Comparison of ENCODE assay signal across 16 cellular contexts in the genomic region with DNA sequence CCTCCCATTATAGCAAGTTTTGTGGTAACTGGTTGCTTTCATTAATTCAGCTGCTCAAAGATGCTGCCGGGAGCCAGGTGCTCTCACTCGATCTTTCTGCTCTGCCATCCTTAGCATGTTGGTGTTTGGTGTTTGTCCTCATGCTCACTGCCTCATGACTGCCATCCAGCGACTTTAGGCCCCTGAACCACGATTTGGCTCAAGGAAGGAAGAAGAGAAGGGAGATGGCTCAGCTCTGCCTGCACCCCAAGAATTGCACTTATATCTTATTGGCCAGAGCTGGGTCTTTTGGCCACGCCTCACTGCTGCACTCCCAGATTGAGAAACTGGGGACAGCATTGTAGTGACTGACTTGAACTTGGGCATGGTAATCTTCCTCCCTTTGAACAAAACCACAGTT. TPM values are rescaled to one million over a fixed set of nuclear protein-coding genes. Genes with fewer than 3 reads are reported as not detected.
DNase-seq lines count a peak whose midpoint lies in the region; ATAC-seq and TF ChIP-seq lines count a peak whose summit lies in the region.
"Had no signal": no experiment of that assay in that cellular context is flagged by ENCODE, and none has a peak within 500 bp of the region (broad histone marks: within the 10 kb centered on the region; RNA-seq: fewer than 3 reads in every experiment).

No MANE protein-coding gene starts in this region.

- no peak for TF ChIP-seq EP300 in suprapubic skin (IDR thresholded peaks at IDR 0.05)

- H3K79me2 ChIP-seq in OCI-LY3 (ENCODE audit: low read length): no peaks in the 10 kb centered on the region
- H3K79me2 ChIP-seq: hepatocyte had no signal

- no peak overlapping the region for H3K4me3 Mint-ChIP-seq in activated naive CD8-positive, alpha-beta T cell treated with anti-CD3 and anti-CD28 coated beads, Interleukin-2, amount 50 U/mL, for 24 hours
- H3K4me3 Mint-ChIP-seq: stimulated activated naive CD8-positive, alpha-beta T cell treated with anti-CD3 and anti-CD28 coated beads, Interleukin-15, Interleukin-2, amounts not matched to agents 100 ng/mL and 50 ng/mL, for 24 hours had no signal

- H3K36me3 ChIP-seq in BLaER1: no peaks in the 10 kb centered on the region
- no peaks in the 10 kb centered on the region for H3K36me3 ChIP-seq in OCI-LY3 (replicated peaks; ENCODE audit: low read depth, low read length)
- H3K36me3 ChIP-seq in suprapubic skin: no peaks in the 10 kb centered on the region
- H3K36me3 ChIP-seq: BE2C, brain microvascular endothelial cell, pancreas had no signal

- H3K4me2 ChIP-seq in BLaER1 (peak overlapping the region; percentile 97), OCI-LY3 (ENCODE audit: low read length) (peak overlapping the region; percentile 20; the same call in 1 of the 2 replicates)
- H3K4me2 ChIP-seq: hepatocyte had no signal

- H3K4me3 ChIP-seq in BLaER1 (no peak overlapping the region), OCI-LY3 (ENCODE audit: low read length) (no peak overlapping the region), suprapubic skin (no peak overlapping the region)
- H3K4me3 ChIP-seq: hepatocyte, K562, pancreas had no signal

- no peak overlapping the region for H2AFZ ChIP-seq in OCI-LY3 (ENCODE audit: low read depth, low read length)
- H2AFZ ChIP-seq: hepatocyte had no signal

- TF ChIP-seq POLR2A in suprapubic skin (IDR thresholded peaks at IDR 0.05): no peak

- DNase-seq in GF-D8 (lab: John Stamatoyannopoulos, UW): peak; percentile 40
- no peak for DNase-seq in activated naive CD8-positive, alpha-beta T cell treated with anti-CD3 and anti-CD28 coated beads, Interleukin-2, amount 50 U/mL, for 24 hours
- DNase-seq in suprapubic skin (ENCODE audit: low spot score in 2 of 2): no peak
- DNase-seq in GM19238 (ENCODE audit: insufficient read length, low spot score): no peak
- DNase-seq: BE2C, brain microvascular endothelial cell, NCI-H1694, NCI-H446 treated with DMSO at 0.1 percent for 48 hours, pancreas had no signal

- H3K9me3 ChIP-seq in BLaER1: no peaks in the 10 kb centered on the region
- no peaks in the 10 kb centered on the region for H3K9me3 ChIP-seq in OCI-LY3 (ENCODE audit: insufficient read depth, low read length)
- H3K9me3 ChIP-seq in suprapubic skin: no peaks in the 10 kb centered on the region
- H3K9me3 ChIP-seq: BE2C, pancreas had no signal

- H3K36me3 Mint-ChIP-seq in activated naive CD8-positive, alpha-beta T cell treated with anti-CD3 and anti-CD28 coated beads, Interleukin-2, amount 50 U/mL, for 24 hours (ENCODE audit: low read depth): peaks cover 9% of the 10 kb centered on the region

- 0 out of 2 replicates have a peak overlapping the region, but pooled peaks have one; percentile 44 for H3K27ac ChIP-seq in BLaER1
- H3K27ac ChIP-seq in OCI-LY3 (ENCODE audit: low read length): no peak overlapping the region
- H3K27ac ChIP-seq in suprapubic skin: no peak overlapping the region
- H3K27ac ChIP-seq: brain microvascular endothelial cell, hepatocyte, pancreas had no signal

- H3K4me1 ChIP-seq in BLaER1 (peaks cover 62% of the 10 kb centered on the region), OCI-LY3 (ENCODE audit: low read length) (peaks cover 32% of the 10 kb centered on the region), suprapubic skin (peaks cover 8% of the 10 kb centered on the region)
- H3K4me1 ChIP-seq: BE2C, pancreas had no signal

- H3K27me3 ChIP-seq in BLaER1 (peaks cover 5% of the 10 kb centered on the region; the same call in 1 of the 2 replicates), OCI-LY3 (ENCODE audit: low read depth, low read length) (no peaks in the 10 kb centered on the region), suprapubic skin (no peaks in the 10 kb centered on the region)
- H3K27me3 ChIP-seq: BE2C, brain microvascular endothelial cell, hepatocyte, pancreas had no signal

- H4K20me1 ChIP-seq in BLaER1 (peaks cover 33% of the 10 kb centered on the region), OCI-LY3 (ENCODE audit: insufficient read depth, low read length) (no peaks in the 10 kb centered on the region)

- no peak for ATAC-seq in activated naive CD8-positive, alpha-beta T cell treated with anti-CD3 and anti-CD28 coated beads, Interleukin-2, amount 50 U/mL, for 24 hours
- ATAC-seq in HG02981 (IDR thresholded peaks at IDR 0.05; ENCODE audit: unreplicated experiment) (no peak), GM21529 (IDR thresholded peaks at IDR 0.05; ENCODE audit: unreplicated experiment) (no peak)
- ATAC-seq: K562 had no signal

- peaks cover 49% of the 10 kb centered on the region for H3K4me1 Mint-ChIP-seq in activated naive CD8-positive, alpha-beta T cell treated with anti-CD3 and anti-CD28 coated beads, Interleukin-2, amount 50 U/mL, for 24 hours

- no peak overlapping the region for H3K9ac ChIP-seq in BLaER1
- no peak overlapping the region for H3K9ac ChIP-seq in OCI-LY3 (ENCODE audit: low read length)

- 93% methylated on average over 3 of the region's 5 CpGs for WGBS in suprapubic skin

- H3K27ac Mint-ChIP-seq in activated naive CD8-positive, alpha-beta T cell treated with anti-CD3 and anti-CD28 coated beads, Interleukin-2, amount 50 U/mL, for 24 hours: peak overlapping the region; percentile 74
- H3K27ac Mint-ChIP-seq: stimulated activated naive CD8-positive, alpha-beta T cell treated with anti-CD3 and anti-CD28 coated beads, Interleukin-15, Interleukin-2, amounts not matched to agents 100 ng/mL and 50 ng/mL, for 24 hours had no signal

- TF ChIP-seq CTCF in OCI-LY3 (IDR thresholded peaks at IDR 0.05; ENCODE audit: low read depth, low read length): peak; percentile 61
- no peak for TF ChIP-seq CTCF in suprapubic skin (IDR thresholded peaks at IDR 0.05)

- H3K9me3 Mint-ChIP-seq in activated naive CD8-positive, alpha-beta T cell treated with anti-CD3 and anti-CD28 coated beads, Interleukin-2, amount 50 U/mL, for 24 hours: no peaks in the 10 kb centered on the region
- H3K9me3 Mint-ChIP-seq: stimulated activated naive CD8-positive, alpha-beta T cell treated with anti-CD3 and anti-CD28 coated beads, Interleukin-15, Interleukin-2, amounts not matched to agents 100 ng/mL and 50 ng/mL, for 24 hours had no signal

- no peaks in the 10 kb centered on the region for H3K27me3 Mint-ChIP-seq in activated naive CD8-positive, alpha-beta T cell treated with anti-CD3 and anti-CD28 coated beads, Interleukin-2, amount 50 U/mL, for 24 hours
- H3K27me3 Mint-ChIP-seq: stimulated activated naive CD8-positive, alpha-beta T cell treated with anti-CD3 and anti-CD28 coated beads, Interleukin-15, Interleukin-2, amounts not matched to agents 100 ng/mL and 50 ng/mL, for 24 hours had no signal

RNA-seq across cellular contexts. Expression of a gene that starts 52.7 kb away (rescaled TPM):
- total RNA-seq in suprapubic skin: 10 to 100 TPM in 3 of 4 donors, 1 to 10 TPM in 1; 7.7 to 12.7 (median 10.7) TPM

RNA-seq across cellular contexts. Expression of a gene that starts 53.0 kb away (rescaled TPM):
- 1 to 10 TPM; 2.7 to 10.0 (median 5.1) TPM for total RNA-seq in suprapubic skin
- total RNA-seq: hepatocyte had no signal
